1 cellular context compared by ENCODE assay signal in genomic region chr1:201510734-201511133, GRCh38.
TF ChIP-seq lines count a peak whose summit lies in the region.

No MANE protein-coding gene starts in this region.

TF ChIP-seq in GM12878, 131 proteins besides CTCF, POLR2A, EP300 and RAD21:
- peak; percentile 45; the same call in 1 of the 2 replicates for TF ChIP-seq RUNX3 (IDR thresholded peaks at IDR 0.05; ENCODE audit: low read length)
- peak; percentile 35 for TF ChIP-seq MEF2B (IDR thresholded peaks at IDR 0.05; ENCODE audit: partially characterized antibody, poor library complexity, severe bottlenecking)
- TF ChIP-seq KAT2A (conservative IDR thresholded peaks at IDR 0.05; ENCODE audit: control insufficient read depth, low read depth, low read length), result no peak
- peak; percentile 41; the same call in 1 of the 2 replicates for TF ChIP-seq ZNF217 (IDR thresholded peaks at IDR 0.05)
- peak; percentile 86 for TF ChIP-seq SMARCA5 (IDR thresholded peaks at IDR 0.05)
- no peak for TF ChIP-seq SMAD5 (IDR thresholded peaks at IDR 0.05; ENCODE audit: low read depth)
- TF ChIP-seq, protein P1, sequence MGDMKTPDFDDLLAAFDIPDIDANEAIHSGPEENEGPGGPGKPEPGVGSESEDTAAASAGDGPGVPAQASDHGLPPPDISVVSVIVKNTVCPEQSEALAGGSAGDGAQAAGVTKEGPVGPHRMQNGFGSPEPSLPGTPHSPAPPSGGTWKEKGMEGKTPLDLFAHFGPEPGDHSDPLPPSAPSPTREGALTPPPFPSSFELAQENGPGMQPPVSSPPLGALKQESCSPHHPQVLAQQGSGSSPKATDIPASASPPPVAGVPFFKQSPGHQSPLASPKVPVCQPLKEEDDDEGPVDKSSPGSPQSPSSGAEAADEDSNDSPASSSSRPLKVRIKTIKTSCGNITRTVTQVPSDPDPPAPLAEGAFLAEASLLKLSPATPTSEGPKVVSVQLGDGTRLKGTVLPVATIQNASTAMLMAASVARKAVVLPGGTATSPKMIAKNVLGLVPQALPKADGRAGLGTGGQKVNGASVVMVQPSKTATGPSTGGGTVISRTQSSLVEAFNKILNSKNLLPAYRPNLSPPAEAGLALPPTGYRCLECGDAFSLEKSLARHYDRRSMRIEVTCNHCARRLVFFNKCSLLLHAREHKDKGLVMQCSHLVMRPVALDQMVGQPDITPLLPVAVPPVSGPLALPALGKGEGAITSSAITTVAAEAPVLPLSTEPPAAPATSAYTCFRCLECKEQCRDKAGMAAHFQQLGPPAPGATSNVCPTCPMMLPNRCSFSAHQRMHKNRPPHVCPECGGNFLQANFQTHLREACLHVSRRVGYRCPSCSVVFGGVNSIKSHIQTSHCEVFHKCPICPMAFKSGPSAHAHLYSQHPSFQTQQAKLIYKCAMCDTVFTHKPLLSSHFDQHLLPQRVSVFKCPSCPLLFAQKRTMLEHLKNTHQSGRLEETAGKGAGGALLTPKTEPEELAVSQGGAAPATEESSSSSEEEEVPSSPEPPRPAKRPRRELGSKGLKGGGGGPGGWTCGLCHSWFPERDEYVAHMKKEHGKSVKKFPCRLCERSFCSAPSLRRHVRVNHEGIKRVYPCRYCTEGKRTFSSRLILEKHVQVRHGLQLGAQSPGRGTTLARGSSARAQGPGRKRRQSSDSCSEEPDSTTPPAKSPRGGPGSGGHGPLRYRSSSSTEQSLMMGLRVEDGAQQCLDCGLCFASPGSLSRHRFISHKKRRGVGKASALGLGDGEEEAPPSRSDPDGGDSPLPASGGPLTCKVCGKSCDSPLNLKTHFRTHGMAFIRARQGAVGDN (IDR thresholded peaks at IDR 0.05), result no peak
- peak; percentile 45; the same call in 1 of the 3 replicates for TF ChIP-seq POU2F2 (IDR thresholded peaks at IDR 0.05; ENCODE audit: borderline replicate concordance, low read depth, low read length)
